ENCODE assay signal across 10 cellular contexts in the genomic region with DNA sequence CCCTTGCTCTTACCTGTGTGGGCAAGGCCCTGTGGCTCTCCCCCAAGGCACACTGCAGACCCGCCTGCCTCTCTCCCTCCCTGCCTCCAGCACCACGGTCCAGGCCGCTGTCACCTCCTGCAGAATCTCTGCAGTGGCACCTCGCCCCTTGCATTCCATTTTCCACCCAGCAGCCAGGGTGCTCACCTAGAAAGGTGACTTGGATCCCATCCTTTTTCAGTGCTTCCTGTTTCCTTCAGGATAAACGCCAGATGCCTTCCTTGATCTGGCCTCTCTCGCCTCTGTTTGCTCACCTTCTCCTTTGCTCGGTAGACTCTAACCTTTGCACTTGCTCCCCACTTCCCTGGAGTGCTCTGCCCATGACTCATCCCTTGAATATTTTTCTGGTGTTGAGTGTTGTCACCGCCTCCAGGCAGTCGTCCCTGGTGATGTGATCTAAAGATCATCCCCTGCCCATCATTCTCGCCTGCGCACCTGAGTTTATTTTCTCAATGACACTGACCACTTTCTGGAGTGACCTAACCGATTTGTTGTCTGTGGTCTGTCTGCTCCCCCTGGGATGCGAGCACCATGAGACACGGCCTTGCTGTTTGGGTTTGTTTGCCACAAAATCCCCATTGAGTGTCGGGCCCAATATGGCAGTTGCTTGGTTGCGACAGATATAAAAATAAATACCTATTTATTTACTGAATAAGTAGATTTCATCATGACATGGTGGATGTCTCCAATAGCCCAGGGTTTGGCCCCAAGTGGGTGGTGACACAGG.
DNase-seq lines count a peak whose midpoint lies in the region; ATAC-seq and TF ChIP-seq lines count a peak whose summit lies in the region.
"Had no signal": no experiment of that assay in that cellular context is flagged by ENCODE, and none has a peak within 500 bp of the region (broad histone marks: within the 10 kb centered on the region; RNA-seq: fewer than 3 reads in every experiment).

No MANE protein-coding gene starts in this region.

- H3K27ac ChIP-seq in upper lobe of right lung: no peak overlapping the region
- H3K27ac ChIP-seq: neutrophil had no signal

- H3K36me3 ChIP-seq in upper lobe of right lung: no peaks in the 10 kb centered on the region

- no peaks in the 10 kb centered on the region for H3K27me3 Mint-ChIP-seq in activated T-cell treated with anti-CD3 and anti-CD28 coated beads, Interleukin-2, amount 50 U/mL, for 24 hours
- H3K27me3 Mint-ChIP-seq in activated T-cell treated with anti-CD3 and anti-CD28 coated beads, Interleukin-2, amount 50 U/mL, for 4 hours (ENCODE audit: low read depth): no peaks in the 10 kb centered on the region

- intact Hi-C loops in upper lobe of right lung (cut with DNase I): no loop called here
- intact Hi-C loops in Right ventricle myocardium superior (cut with DNase I): no loop called here

- no peak for ATAC-seq in activated T-cell treated with anti-CD3 and anti-CD28 coated beads, Interleukin-2, amount 50 U/mL, for 4 hours
- ATAC-seq in upper lobe of right lung: peak; percentile 49
- ATAC-seq in Right ventricle myocardium superior (ENCODE audit: poor library complexity): no peak

- DNase-seq in activated T-cell treated with anti-CD3 and anti-CD28 coated beads, Interleukin-2, amount 50 U/mL, for 24 hours: no peak
- DNase-seq in activated T-cell treated with anti-CD3 and anti-CD28 coated beads, Interleukin-2, amount 50 U/mL, for 4 hours: no peak
- DNase-seq in RPMI7951 (ENCODE audit: low read depth): peak; percentile 63
- peak; percentile 20 for DNase-seq in iPS DF 19.7 (ENCODE audit: low read depth, low spot score)
- DNase-seq in upper lobe of right lung: peak; percentile 44
- no peak for DNase-seq in Right ventricle myocardium superior
- DNase-seq in GF-D8 (lab: John Stamatoyannopoulos, UW): no peak
- DNase-seq in stimulated activated CD4-positive, alpha-beta T cell treated with anti-CD3 and anti-CD28 coated beads, Interleukin-2, amount 100 ng/mL, for 24 hours: no peak
- DNase-seq: NCI-H1694 had no signal

- peak overlapping the region; percentile 13 for H3K27ac Mint-ChIP-seq in activated T-cell treated with anti-CD3 and anti-CD28 coated beads, Interleukin-2, amount 50 U/mL, for 24 hours

- H3K9me3 Mint-ChIP-seq in activated T-cell treated with anti-CD3 and anti-CD28 coated beads, Interleukin-2, amount 50 U/mL, for 24 hours: no peaks in the 10 kb centered on the region
- no peaks in the 10 kb centered on the region for H3K9me3 Mint-ChIP-seq in activated T-cell treated with anti-CD3 and anti-CD28 coated beads, Interleukin-2, amount 50 U/mL, for 4 hours

- peaks cover 39% of the 10 kb centered on the region for H3K4me1 ChIP-seq in upper lobe of right lung

- peaks cover 63% of the 10 kb centered on the region for H3K36me3 Mint-ChIP-seq in activated T-cell treated with anti-CD3 and anti-CD28 coated beads, Interleukin-2, amount 50 U/mL, for 24 hours (ENCODE audit: low read depth)
- H3K36me3 Mint-ChIP-seq in activated T-cell treated with anti-CD3 and anti-CD28 coated beads, Interleukin-2, amount 50 U/mL, for 4 hours (ENCODE audit: insufficient read depth): peaks cover 17% of the 10 kb centered on the region

- no peaks in the 10 kb centered on the region for H3K9me3 ChIP-seq in upper lobe of right lung
- H3K9me3 ChIP-seq: neutrophil had no signal

- H3K4me3 ChIP-seq in upper lobe of right lung: no peak overlapping the region

- no peak overlapping the region for H3K4me3 Mint-ChIP-seq in activated T-cell treated with anti-CD3 and anti-CD28 coated beads, Interleukin-2, amount 50 U/mL, for 24 hours
- H3K4me3 Mint-ChIP-seq in activated T-cell treated with anti-CD3 and anti-CD28 coated beads, Interleukin-2, amount 50 U/mL, for 4 hours: no peak overlapping the region

- TF ChIP-seq CTCF in upper lobe of right lung (IDR thresholded peaks at IDR 0.05): no peak

- peaks cover 38% of the 10 kb centered on the region for H3K4me1 Mint-ChIP-seq in activated T-cell treated with anti-CD3 and anti-CD28 coated beads, Interleukin-2, amount 50 U/mL, for 24 hours (ENCODE audit: low read depth)
- peaks cover 12% of the 10 kb centered on the region for H3K4me1 Mint-ChIP-seq in activated T-cell treated with anti-CD3 and anti-CD28 coated beads, Interleukin-2, amount 50 U/mL, for 4 hours (ENCODE audit: low read depth)

- no peaks in the 10 kb centered on the region for H3K27me3 ChIP-seq in upper lobe of right lung
- H3K27me3 ChIP-seq: neutrophil had no signal

Comparison
In these comparisons a context has a peak if more than half of its experiments do, and no peak if none do; other contexts are left out.
1. DNase-seq: peak in RPMI7951 (single experiment), iPS DF 19.7 (single experiment) and upper lobe of right lung (single experiment); none in activated T-cell treated with anti-CD3 and anti-CD28 coated beads, Interleukin-2, amount 50 U/mL, for 24 hours (single experiment), activated T-cell treated with anti-CD3 and anti-CD28 coated beads, Interleukin-2, amount 50 U/mL, for 4 hours (single experiment), Right ventricle myocardium superior (single experiment), GF-D8 (single experiment) and stimulated activated CD4-positive, alpha-beta T cell treated with anti-CD3 and anti-CD28 coated beads, Interleukin-2, amount 100 ng/mL, for 24 hours (0 of 2).